Comparison of ENCODE assay signal across 2 cellular contexts in the genomic region with DNA sequence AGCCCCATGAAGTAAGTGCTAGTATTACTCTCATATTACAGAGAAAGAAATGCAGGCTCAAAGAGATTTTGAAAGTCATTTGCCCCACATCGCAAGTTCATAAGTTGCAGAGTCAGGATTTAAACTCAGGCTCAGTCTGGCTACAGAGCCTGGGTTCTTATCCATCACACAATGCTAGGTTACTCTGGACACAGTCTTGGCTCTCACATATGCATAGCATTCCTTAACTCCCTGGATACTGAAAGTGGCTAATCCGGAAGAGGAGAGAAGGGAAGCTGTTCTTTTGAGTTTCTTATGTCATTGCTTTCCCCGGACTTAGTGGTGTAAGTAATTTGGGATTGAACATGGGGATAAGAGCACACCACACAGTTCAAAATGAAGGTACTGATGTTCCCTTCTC.
TF ChIP-seq lines count a peak whose summit lies in the region.

No MANE protein-coding gene starts in this region.

TF ChIP-seq in SK-N-SH treated with all-trans-retinoic acid at 6 μM for 48 hours, 23 proteins besides CTCF, POLR2A, EP300 and RAD21 (continued from another document):
- TF ChIP-seq, protein P1, sequence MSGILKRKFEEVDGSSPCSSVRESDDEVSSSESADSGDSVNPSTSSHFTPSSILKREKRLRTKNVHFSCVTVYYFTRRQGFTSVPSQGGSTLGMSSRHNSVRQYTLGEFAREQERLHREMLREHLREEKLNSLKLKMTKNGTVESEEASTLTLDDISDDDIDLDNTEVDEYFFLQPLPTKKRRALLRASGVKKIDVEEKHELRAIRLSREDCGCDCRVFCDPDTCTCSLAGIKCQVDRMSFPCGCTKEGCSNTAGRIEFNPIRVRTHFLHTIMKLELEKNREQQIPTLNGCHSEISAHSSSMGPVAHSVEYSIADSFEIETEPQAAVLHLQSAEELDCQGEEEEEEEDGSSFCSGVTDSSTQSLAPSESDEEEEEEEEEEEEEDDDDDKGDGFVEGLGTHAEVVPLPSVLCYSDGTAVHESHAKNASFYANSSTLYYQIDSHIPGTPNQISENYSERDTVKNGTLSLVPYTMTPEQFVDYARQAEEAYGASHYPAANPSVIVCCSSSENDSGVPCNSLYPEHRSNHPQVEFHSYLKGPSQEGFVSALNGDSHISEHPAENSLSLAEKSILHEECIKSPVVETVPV (CRISPR knock-in tag; IDR thresholded peaks at IDR 0.05) = no peak
- TF ChIP-seq, protein P2, sequence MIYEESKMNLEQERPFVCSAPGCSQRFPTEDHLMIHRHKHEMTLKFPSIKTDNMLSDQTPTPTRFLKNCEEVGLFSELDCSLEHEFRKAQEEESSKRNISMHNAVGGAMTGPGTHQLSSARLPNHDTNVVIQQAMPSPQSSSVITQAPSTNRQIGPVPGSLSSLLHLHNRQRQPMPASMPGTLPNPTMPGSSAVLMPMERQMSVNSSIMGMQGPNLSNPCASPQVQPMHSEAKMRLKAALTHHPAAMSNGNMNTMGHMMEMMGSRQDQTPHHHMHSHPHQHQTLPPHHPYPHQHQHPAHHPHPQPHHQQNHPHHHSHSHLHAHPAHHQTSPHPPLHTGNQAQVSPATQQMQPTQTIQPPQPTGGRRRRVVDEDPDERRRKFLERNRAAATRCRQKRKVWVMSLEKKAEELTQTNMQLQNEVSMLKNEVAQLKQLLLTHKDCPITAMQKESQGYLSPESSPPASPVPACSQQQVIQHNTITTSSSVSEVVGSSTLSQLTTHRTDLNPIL (CRISPR knock-in tag; IDR thresholded peaks at IDR 0.05; ENCODE audit: low read depth) = no peak

TF ChIP-seq in SK-N-SH, 30 proteins besides CTCF, POLR2A, EP300 and RAD21 (continued from another document):
- TF ChIP-seq, protein P3, sequence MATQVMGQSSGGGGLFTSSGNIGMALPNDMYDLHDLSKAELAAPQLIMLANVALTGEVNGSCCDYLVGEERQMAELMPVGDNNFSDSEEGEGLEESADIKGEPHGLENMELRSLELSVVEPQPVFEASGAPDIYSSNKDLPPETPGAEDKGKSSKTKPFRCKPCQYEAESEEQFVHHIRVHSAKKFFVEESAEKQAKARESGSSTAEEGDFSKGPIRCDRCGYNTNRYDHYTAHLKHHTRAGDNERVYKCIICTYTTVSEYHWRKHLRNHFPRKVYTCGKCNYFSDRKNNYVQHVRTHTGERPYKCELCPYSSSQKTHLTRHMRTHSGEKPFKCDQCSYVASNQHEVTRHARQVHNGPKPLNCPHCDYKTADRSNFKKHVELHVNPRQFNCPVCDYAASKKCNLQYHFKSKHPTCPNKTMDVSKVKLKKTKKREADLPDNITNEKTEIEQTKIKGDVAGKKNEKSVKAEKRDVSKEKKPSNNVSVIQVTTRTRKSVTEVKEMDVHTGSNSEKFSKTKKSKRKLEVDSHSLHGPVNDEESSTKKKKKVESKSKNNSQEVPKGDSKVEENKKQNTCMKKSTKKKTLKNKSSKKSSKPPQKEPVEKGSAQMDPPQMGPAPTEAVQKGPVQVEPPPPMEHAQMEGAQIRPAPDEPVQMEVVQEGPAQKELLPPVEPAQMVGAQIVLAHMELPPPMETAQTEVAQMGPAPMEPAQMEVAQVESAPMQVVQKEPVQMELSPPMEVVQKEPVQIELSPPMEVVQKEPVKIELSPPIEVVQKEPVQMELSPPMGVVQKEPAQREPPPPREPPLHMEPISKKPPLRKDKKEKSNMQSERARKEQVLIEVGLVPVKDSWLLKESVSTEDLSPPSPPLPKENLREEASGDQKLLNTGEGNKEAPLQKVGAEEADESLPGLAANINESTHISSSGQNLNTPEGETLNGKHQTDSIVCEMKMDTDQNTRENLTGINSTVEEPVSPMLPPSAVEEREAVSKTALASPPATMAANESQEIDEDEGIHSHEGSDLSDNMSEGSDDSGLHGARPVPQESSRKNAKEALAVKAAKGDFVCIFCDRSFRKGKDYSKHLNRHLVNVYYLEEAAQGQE (IDR thresholded peaks at IDR 0.05; ENCODE audit: low read depth, low read length) = no peak
- TF ChIP-seq MXI1 (IDR thresholded peaks at IDR 0.05; ENCODE audit: low read depth, low read length) (no peak), NRF1 (IDR thresholded peaks at IDR 0.05; ENCODE audit: low read depth, low read length) (no peak), SIN3A (IDR thresholded peaks at IDR 0.05; ENCODE audit: borderline replicate concordance, low read depth, low read length) (no peak), MEF2A (IDR thresholded peaks at IDR 0.05; ENCODE audit: borderline replicate concordance, low read depth) (no peak)
- TF ChIP-seq, protein P4, sequence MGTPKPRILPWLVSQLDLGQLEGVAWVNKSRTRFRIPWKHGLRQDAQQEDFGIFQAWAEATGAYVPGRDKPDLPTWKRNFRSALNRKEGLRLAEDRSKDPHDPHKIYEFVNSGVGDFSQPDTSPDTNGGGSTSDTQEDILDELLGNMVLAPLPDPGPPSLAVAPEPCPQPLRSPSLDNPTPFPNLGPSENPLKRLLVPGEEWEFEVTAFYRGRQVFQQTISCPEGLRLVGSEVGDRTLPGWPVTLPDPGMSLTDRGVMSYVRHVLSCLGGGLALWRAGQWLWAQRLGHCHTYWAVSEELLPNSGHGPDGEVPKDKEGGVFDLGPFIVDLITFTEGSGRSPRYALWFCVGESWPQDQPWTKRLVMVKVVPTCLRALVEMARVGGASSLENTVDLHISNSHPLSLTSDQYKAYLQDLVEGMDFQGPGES (IDR thresholded peaks at IDR 0.05; ENCODE audit: low read depth, low read length) = no peak
- TF ChIP-seq, protein P5, sequence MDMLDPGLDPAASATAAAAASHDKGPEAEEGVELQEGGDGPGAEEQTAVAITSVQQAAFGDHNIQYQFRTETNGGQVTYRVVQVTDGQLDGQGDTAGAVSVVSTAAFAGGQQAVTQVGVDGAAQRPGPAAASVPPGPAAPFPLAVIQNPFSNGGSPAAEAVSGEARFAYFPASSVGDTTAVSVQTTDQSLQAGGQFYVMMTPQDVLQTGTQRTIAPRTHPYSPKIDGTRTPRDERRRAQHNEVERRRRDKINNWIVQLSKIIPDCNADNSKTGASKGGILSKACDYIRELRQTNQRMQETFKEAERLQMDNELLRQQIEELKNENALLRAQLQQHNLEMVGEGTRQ (IDR thresholded peaks at IDR 0.05; ENCODE audit: borderline replicate concordance, low read depth, low read length) = no peak
